ENCODE assay signal across 10 cellular contexts in genomic region chr17:28381141-28381825, GRCh38. TPM values are rescaled to one million over a fixed set of nuclear protein-coding genes. Genes with fewer than 3 reads are reported as not detected.
A peak's percentile ranks its signal among the peaks of the same experiment; 100 is the strongest.
DNase-seq lines count a peak whose midpoint lies in the region; ATAC-seq, FAIRE-seq and TF ChIP-seq lines count a peak whose summit lies in the region.
"Had no signal": no experiment of that assay in that cellular context is flagged by ENCODE, and none has a peak within 500 bp of the region (broad histone marks: within the 10 kb centered on the region; RNA-seq: fewer than 3 reads in every experiment).

No MANE protein-coding gene starts in this region.

- FAIRE-seq in bronchial epithelial cell (lab: Jason Lieb, UNC) = no peak
- no peak for FAIRE-seq in HepG2 (lab: Jason Lieb, UNC)

- no peak overlapping the region for H3K9ac ChIP-seq in HepG2 (ENCODE audit: insufficient read depth, low read depth, low read length)

- TF ChIP-seq CTCF in cardiac muscle cell (IDR thresholded peaks at IDR 0.05; ENCODE audit: low read depth, low read length) (peak; percentile 46), bronchial epithelial cell (IDR thresholded peaks at IDR 0.05; ENCODE audit: insufficient read depth, low read length, severe bottlenecking) (peak; percentile 68), HepG2 (CRISPR knock-in tag; IDR thresholded peaks at IDR 0.05) (no peak), upper lobe of left lung (IDR thresholded peaks at IDR 0.05) (peak in 3 of 6 experiments; percentile 18 to 43 (median 34)), uterus (IDR thresholded peaks at IDR 0.05) (no peak)

- no peak for TF ChIP-seq POLR2A in HepG2 (IDR thresholded peaks at IDR 0.05; ENCODE audit: insufficient read depth in 1 of 2, low read depth in 2 of 2, low read length in 2 of 2)
- no peak for TF ChIP-seq POLR2A in upper lobe of left lung (IDR thresholded peaks at IDR 0.05)
- TF ChIP-seq POLR2A in uterus (IDR thresholded peaks at IDR 0.05) = no peak

- H3K27me3 ChIP-seq in cardiac muscle cell (peaks cover 70% of the 10 kb centered on the region), bronchial epithelial cell (ENCODE audit: control insufficient read depth, insufficient read depth, low read length) (peaks cover 6% of the 10 kb centered on the region), HepG2 (ENCODE audit: control insufficient read depth in 1 of 2, insufficient read depth in 2 of 2, low read length in 2 of 2) (no peaks in the 10 kb centered on the region), upper lobe of left lung (no peaks in the 10 kb centered on the region), uterus (no peaks in the 10 kb centered on the region)

- H3K27ac ChIP-seq in cardiac muscle cell (no peak overlapping the region), HepG2 (ENCODE audit: extremely low read length, insufficient read depth, low read length) (no peak overlapping the region), upper lobe of left lung (peak overlapping the region in 3 of 4 donors; percentile 32 to 46 (median 38)), uterus (no peak overlapping the region)

- no peak for TF ChIP-seq RAD21 in HepG2 (CRISPR knock-in tag; IDR thresholded peaks at IDR 0.05)

- POLR2A ChIA-PET in HepG2 (lab: Yijun Ruan, JAX) = interaction anchor here (0.6 to 5.7 kb wide), 10 partner anchors 8 to 24 kb away, joined by 3 to 107 read pairs (median 7); partner anchors contain the start of genes POLDIP2, SARM1 and VTN

- H3K4me1 ChIP-seq in cardiac muscle cell (ENCODE audit: low read depth) = no peaks in the 10 kb centered on the region
- peaks cover 26% of the 10 kb centered on the region for H3K4me1 ChIP-seq in HepG2 (ENCODE audit: insufficient read depth, low read length)
- H3K4me1 ChIP-seq in upper lobe of left lung = peaks cover 20 to 44% (median 34%) of the 10 kb centered on the region in 4 donors
- no peaks in the 10 kb centered on the region for H3K4me1 ChIP-seq in uterus

- H3K9me3 ChIP-seq in cardiac muscle cell (ENCODE audit: low read depth) (no peaks in the 10 kb centered on the region), HepG2 (ENCODE audit: low read length) (no peaks in the 10 kb centered on the region), upper lobe of left lung (no peaks in the 10 kb centered on the region), uterus (no peaks in the 10 kb centered on the region)

- in situ Hi-C loops in HepG2 (cut with HindIII; ENCODE audit: extremely low pct_ligation_motif_present, low pct_unique_long_range_greater_than_20kb) = no loop called here

- WGBS in HepG2 (ENCODE audit: low lambda C conversion rate) = 97% methylated on average over 63 of the region's 72 CpGs
- 42% methylated on average over 26 to 54 of the region's 72 CpGs for WGBS in upper lobe of left lung, 2 donors

- CTCF ChIA-PET in HepG2 (lab: Yijun Ruan, JAX; ENCODE audit: low intra/inter-chr PET ratio, low total read pairs) = no interaction called here

- H3K4me2 ChIP-seq in HepG2 (ENCODE audit: low read depth, low read length) = no peak overlapping the region

- peak overlapping the region; percentile 2 for H3K4me3 ChIP-seq in cardiac muscle cell
- H3K4me3 ChIP-seq in bronchial epithelial cell (ENCODE audit: low read depth, low read length) = no peak overlapping the region
- no peak overlapping the region for H3K4me3 ChIP-seq in HepG2 (replicated peaks in 1 of 3; ENCODE audit: insufficient read depth in 1 of 3, low read depth in 2 of 3, low read length in 3 of 3)
- H3K4me3 ChIP-seq in upper lobe of left lung = peak overlapping the region in 3 of 4 donors; percentile 27 to 37 (median 36)
- no peak overlapping the region for H3K4me3 ChIP-seq in uterus

- BruUV-seq in HepG2 (replicated peaks; lab: Mats Ljungman, UMichigan) = no TSS peak

- intact Hi-C loops in cardiac septum (cut with DNase I) = no loop called here
- intact Hi-C loops in HepG2 (cut with micrococcal nuclease; ENCODE audit: unreplicated experiment) = no loop called here
- intact Hi-C loops in uterus (cut with DNase I; ENCODE audit: low total_unique reads) = no loop called here

- H3K36me3 ChIP-seq in cardiac muscle cell (no peaks in the 10 kb centered on the region), bronchial epithelial cell (ENCODE audit: control insufficient read depth, insufficient read depth, low read length) (no peaks in the 10 kb centered on the region), HepG2 (replicated peaks in 1 of 2; ENCODE audit: control insufficient read depth in 1 of 2, insufficient read depth in 2 of 2, low read length in 2 of 2) (no peaks in the 10 kb centered on the region), upper lobe of left lung (no peaks in the 10 kb centered on the region), uterus (no peaks in the 10 kb centered on the region)

- H2AFZ ChIP-seq in HepG2 (ENCODE audit: low read length) = no peak overlapping the region

- peak; percentile 34 to 74 for DNase-seq in cardiac muscle cell (ENCODE audit: low read depth in 1 of 2, low spot score in 1 of 2)
- DNase-seq in cardiac septum (ENCODE audit: low spot score) = no peak
- DNase-seq in bronchial epithelial cell (ENCODE audit: low read depth) = peak; percentile 25
- DNase-seq in HepG2 (ENCODE audit: low spot score) = no peak
- DNase-seq in upper lobe of left lung = peak; percentile 69 to 88
- DNase-seq in HT-29 (ENCODE audit: low spot score) = no peak
- DNase-seq in uterus = no peak
- DNase-seq: RPMI8226 had no signal

- no peaks in the 10 kb centered on the region for H3K79me2 ChIP-seq in HepG2 (ENCODE audit: insufficient read depth, low read length)

- no peak for ATAC-seq in HepG2
- ATAC-seq in upper lobe of left lung (ENCODE audit: low FRiP score in 2 of 2) = peak; percentile 8 to 45
- ATAC-seq in GM19397 (IDR thresholded peaks at IDR 0.05; ENCODE audit: unreplicated experiment) = no peak

- TF ChIP-seq EP300 in HepG2 (IDR thresholded peaks at IDR 0.05; ENCODE audit: low read depth in 2 of 2, low read length in 2 of 2) (no peak), HepG2 (CRISPR knock-in tag; IDR thresholded peaks at IDR 0.05; ENCODE audit: borderline replicate concordance) (no peak), upper lobe of left lung (IDR thresholded peaks at IDR 0.05) (no peak)

- H4K20me1 ChIP-seq in HepG2 (ENCODE audit: insufficient read depth, low read length) = no peaks in the 10 kb centered on the region

RNA-seq across cellular contexts. Expression of gene SARM1, which starts 9.8 kb away (rescaled TPM):
- total RNA-seq in cardiac muscle cell (11.5 and 13.4 TPM in 2 replicates), cardiac septum (10.4 TPM), bronchial epithelial cell (0.26 and 0.53 TPM in 2 replicates), HepG2 (2016; rRNA removed; fragmentation: Illumina TruSeq; extraction: Trizol) (0.25 and 0.73 TPM in 2 replicates), upper lobe of left lung (10 to 100 TPM; 10.3 to 33.5 (median 13.9) TPM), uterus (10 to 100 TPM in 3 of 4 donors, 1 to 10 TPM in 1; 5.3 to 24.4 (median 17.2) TPM)
- polyA plus RNA-seq in cardiac muscle cell (5.5 and 8.9 TPM in 2 replicates), HepG2 (2011; rRNA removed) (0.86 and 1.1 TPM in 2 replicates)
- total RNA-seq in HepG2 (2016; cell fraction: cytosol; rRNA removed; fragmentation: Illumina TruSeq; extraction: Trizol; ENCODE audit: low read depth) = 0.09 and 0.20 TPM in 2 replicates
- 0.73 and 0.78 TPM in 2 replicates for total RNA-seq in HepG2 (2016; cell fraction: insoluble cytoplasmic fraction; rRNA removed; fragmentation: Illumina TruSeq; extraction: Trizol)
- total RNA-seq in HepG2 (2016; cell fraction: membrane; rRNA removed; fragmentation: Illumina TruSeq; extraction: Trizol) = 0.09 and 0.28 TPM in 2 replicates
- 0.84 and 0.94 TPM in 2 replicates for total RNA-seq in HepG2 (2016; cell fraction: nucleus; rRNA removed; fragmentation: Illumina TruSeq; extraction: Trizol)
- 0.30 and 0.56 TPM in 2 replicates for polyA plus RNA-seq in HepG2 (2011; cell fraction: cytosol; rRNA removed)
- polyA plus RNA-seq in HepG2 (2011; cell fraction: nucleus; rRNA removed) = 5.4 and 6.1 TPM in 2 replicates
- 0.36 and 3.0 TPM in 2 replicates for polyA plus RNA-seq in HepG2 (2012)
- 0.14 and 0.16 TPM in 2 replicates for polyA plus RNA-seq in HepG2 (2016; cell fraction: cytosol; fragmentation: Illumina TruSeq; extraction: Trizol; ENCODE audit: low read depth)
- polyA plus RNA-seq in HepG2 (2016; cell fraction: insoluble cytoplasmic fraction; fragmentation: Illumina TruSeq; extraction: Trizol; ENCODE audit: low read depth) = 0.27 and 0.61 TPM in 2 replicates
- 0.22 and 0.23 TPM in 2 replicates for polyA plus RNA-seq in HepG2 (2016; cell fraction: membrane; fragmentation: Illumina TruSeq; extraction: Trizol; ENCODE audit: low read depth)
- 2.1 and 2.7 TPM in 2 replicates for polyA plus RNA-seq in HepG2 (2016; cell fraction: nucleus; fragmentation: Illumina TruSeq; extraction: Trizol; ENCODE audit: insufficient read depth, low read depth)
- 2.2 and 23.4 TPM in 2 replicates for polyA minus RNA-seq in HepG2 (2011; rRNA and poly(A)+ RNA removed; ENCODE audit: low replicate concordance)
- 0.09 and 0.30 TPM in 2 replicates for polyA minus RNA-seq in HepG2 (2011; cell fraction: cytosol; rRNA and poly(A)+ RNA removed)
- 3.9 TPM in 2 replicates for polyA minus RNA-seq in HepG2 (2011; cell fraction: nucleus; rRNA and poly(A)+ RNA removed)
- total RNA-seq in HT-29 (2014; rRNA removed; shearing (Covaris generic)) = 8.0 and 8.6 TPM in 2 replicates

RNA-seq across cellular contexts. Expression of gene VTN, which starts 11.2 kb away (rescaled TPM):
- total RNA-seq in cardiac muscle cell (4.3 and 5.2 TPM in 2 replicates), cardiac septum (48.2 TPM), bronchial epithelial cell (under 0.01 TPM in 2 replicates), HepG2 (2016; rRNA removed; fragmentation: Illumina TruSeq; extraction: Trizol) (43.9 and 108 TPM in 2 replicates), upper lobe of left lung (1 to 10 TPM in 4 of 6 donors, under 1 TPM in 1, not detected in 1; 0.67 to 6.4 (median 2.3) TPM), uterus (1 to 10 TPM in 1 of 4 donors, under 1 TPM in 2, not detected in 1; 0.51 to 2.1 (median 0.69) TPM)
- polyA plus RNA-seq in cardiac muscle cell (3.4 and 5.6 TPM in 2 replicates), HepG2 (2011; rRNA removed) (131 and 230 TPM in 2 replicates)
- 11.6 and 13.5 TPM in 2 replicates for total RNA-seq in HepG2 (2016; cell fraction: cytosol; rRNA removed; fragmentation: Illumina TruSeq; extraction: Trizol; ENCODE audit: low read depth)
- total RNA-seq in HepG2 (2016; cell fraction: insoluble cytoplasmic fraction; rRNA removed; fragmentation: Illumina TruSeq; extraction: Trizol) = 42.5 and 110 TPM in 2 replicates
- total RNA-seq in HepG2 (2016; cell fraction: membrane; rRNA removed; fragmentation: Illumina TruSeq; extraction: Trizol) = 21.9 and 23.9 TPM in 2 replicates
- 103 and 124 TPM in 2 replicates for total RNA-seq in HepG2 (2016; cell fraction: nucleus; rRNA removed; fragmentation: Illumina TruSeq; extraction: Trizol)
- polyA plus RNA-seq in HepG2 (2011; cell fraction: cytosol; rRNA removed) = 124 and 146 TPM in 2 replicates
- polyA plus RNA-seq in HepG2 (2011; cell fraction: nucleus; rRNA removed) = 140 and 166 TPM in 2 replicates
- polyA plus RNA-seq in HepG2 (2012) = 284 and 339 TPM in 2 replicates
- polyA plus RNA-seq in HepG2 (2016; cell fraction: cytosol; fragmentation: Illumina TruSeq; extraction: Trizol; ENCODE audit: low read depth) = 22.3 and 24.7 TPM in 2 replicates
- 46.3 and 58.2 TPM in 2 replicates for polyA plus RNA-seq in HepG2 (2016; cell fraction: insoluble cytoplasmic fraction; fragmentation: Illumina TruSeq; extraction: Trizol; ENCODE audit: low read depth)
- polyA plus RNA-seq in HepG2 (2016; cell fraction: membrane; fragmentation: Illumina TruSeq; extraction: Trizol; ENCODE audit: low read depth) = 29.7 and 32.6 TPM in 2 replicates
- 199 and 223 TPM in 2 replicates for polyA plus RNA-seq in HepG2 (2016; cell fraction: nucleus; fragmentation: Illumina TruSeq; extraction: Trizol; ENCODE audit: insufficient read depth, low read depth)
- polyA minus RNA-seq in HepG2 (2011; rRNA and poly(A)+ RNA removed; ENCODE audit: low replicate concordance) = 37.6 and 134 TPM in 2 replicates
- polyA minus RNA-seq in HepG2 (2011; cell fraction: cytosol; rRNA and poly(A)+ RNA removed) = 45.8 and 97.8 TPM in 2 replicates
- polyA minus RNA-seq in HepG2 (2011; cell fraction: nucleus; rRNA and poly(A)+ RNA removed) = 30.3 and 66.1 TPM in 2 replicates
- total RNA-seq in HT-29 (2014; rRNA removed; shearing (Covaris generic)) = not detected in 2 replicates

RNA-seq across cellular contexts. Expression of gene SEBOX, which starts 16.3 kb away (rescaled TPM):
- total RNA-seq in cardiac muscle cell = not detected in 2 replicates
- 0.44 TPM in 1 of 2 replicates, not detected in the other for polyA plus RNA-seq in cardiac muscle cell
- total RNA-seq in cardiac septum = not detected
- total RNA-seq in bronchial epithelial cell = not detected in 2 replicates
- not detected in 2 replicates for total RNA-seq in HepG2 (2016; rRNA removed; fragmentation: Illumina TruSeq; extraction: Trizol)
- not detected in 2 replicates for total RNA-seq in HepG2 (2016; cell fraction: cytosol; rRNA removed; fragmentation: Illumina TruSeq; extraction: Trizol; ENCODE audit: low read depth)
- not detected in 2 replicates for total RNA-seq in HepG2 (2016; cell fraction: insoluble cytoplasmic fraction; rRNA removed; fragmentation: Illumina TruSeq; extraction: Trizol)
- not detected in 2 replicates for total RNA-seq in HepG2 (2016; cell fraction: membrane; rRNA removed; fragmentation: Illumina TruSeq; extraction: Trizol)
- total RNA-seq in HepG2 (2016; cell fraction: nucleus; rRNA removed; fragmentation: Illumina TruSeq; extraction: Trizol) = not detected in 2 replicates
- polyA plus RNA-seq in HepG2 (2011; rRNA removed) = not detected in 2 replicates
- polyA plus RNA-seq in HepG2 (2011; cell fraction: cytosol; rRNA removed) = not detected in 2 replicates
- polyA plus RNA-seq in HepG2 (2011; cell fraction: nucleus; rRNA removed) = 0.43 TPM in 1 of 2 replicates, not detected in the other
- polyA plus RNA-seq in HepG2 (2012) = not detected in 2 replicates
- not detected in 2 replicates for polyA plus RNA-seq in HepG2 (2016; cell fraction: cytosol; fragmentation: Illumina TruSeq; extraction: Trizol; ENCODE audit: low read depth)
- polyA plus RNA-seq in HepG2 (2016; cell fraction: insoluble cytoplasmic fraction; fragmentation: Illumina TruSeq; extraction: Trizol; ENCODE audit: low read depth) = not detected in 2 replicates
- polyA plus RNA-seq in HepG2 (2016; cell fraction: membrane; fragmentation: Illumina TruSeq; extraction: Trizol; ENCODE audit: low read depth) = not detected in 2 replicates
- not detected in 2 replicates for polyA plus RNA-seq in HepG2 (2016; cell fraction: nucleus; fragmentation: Illumina TruSeq; extraction: Trizol; ENCODE audit: insufficient read depth, low read depth)
- polyA minus RNA-seq in HepG2 (2011; rRNA and poly(A)+ RNA removed; ENCODE audit: low replicate concordance) = 0.34 TPM in 1 of 2 replicates, not detected in the other
- polyA minus RNA-seq in HepG2 (2011; cell fraction: cytosol; rRNA and poly(A)+ RNA removed) = not detected in 2 replicates
- polyA minus RNA-seq in HepG2 (2011; cell fraction: nucleus; rRNA and poly(A)+ RNA removed) = not detected in 2 replicates
- total RNA-seq in upper lobe of left lung = not detected
- not detected in 2 replicates for total RNA-seq in HT-29 (2014; rRNA removed; shearing (Covaris generic))
- not detected for total RNA-seq in uterus
- total RNA-seq: myocyte had no signal

RNA-seq across cellular contexts. Expression of gene POLDIP2, which starts 24.0 kb away (rescaled TPM):
- total RNA-seq in cardiac muscle cell (124 and 164 TPM in 2 replicates), cardiac septum (127 TPM), bronchial epithelial cell (59.8 and 67.5 TPM in 2 replicates), HepG2 (2016; rRNA removed; fragmentation: Illumina TruSeq; extraction: Trizol) (114 and 127 TPM in 2 replicates), upper lobe of left lung (10 to 100 TPM; 50.3 to 74.5 (median 60.0) TPM), uterus (10 to 100 TPM; 37.7 to 53.0 (median 41.2) TPM)
- polyA plus RNA-seq in cardiac muscle cell (141 and 147 TPM in 2 replicates), HepG2 (2011; rRNA removed) (85.9 and 86.0 TPM in 2 replicates)
- total RNA-seq in HepG2 (2016; cell fraction: cytosol; rRNA removed; fragmentation: Illumina TruSeq; extraction: Trizol; ENCODE audit: low read depth) = 63.3 and 67.3 TPM in 2 replicates
- total RNA-seq in HepG2 (2016; cell fraction: insoluble cytoplasmic fraction; rRNA removed; fragmentation: Illumina TruSeq; extraction: Trizol) = 112 and 115 TPM in 2 replicates
- 118 and 133 TPM in 2 replicates for total RNA-seq in HepG2 (2016; cell fraction: membrane; rRNA removed; fragmentation: Illumina TruSeq; extraction: Trizol)
- total RNA-seq in HepG2 (2016; cell fraction: nucleus; rRNA removed; fragmentation: Illumina TruSeq; extraction: Trizol) = 47.1 and 53.4 TPM in 2 replicates
- polyA plus RNA-seq in HepG2 (2011; cell fraction: cytosol; rRNA removed) = 82.5 and 91.5 TPM in 2 replicates
- polyA plus RNA-seq in HepG2 (2011; cell fraction: nucleus; rRNA removed) = 40.8 and 49.4 TPM in 2 replicates
- polyA plus RNA-seq in HepG2 (2012) = 60.2 and 73.0 TPM in 2 replicates
- 78.3 and 93.1 TPM in 2 replicates for polyA plus RNA-seq in HepG2 (2016; cell fraction: cytosol; fragmentation: Illumina TruSeq; extraction: Trizol; ENCODE audit: low read depth)
- polyA plus RNA-seq in HepG2 (2016; cell fraction: insoluble cytoplasmic fraction; fragmentation: Illumina TruSeq; extraction: Trizol; ENCODE audit: low read depth) = 128 and 147 TPM in 2 replicates
- polyA plus RNA-seq in HepG2 (2016; cell fraction: membrane; fragmentation: Illumina TruSeq; extraction: Trizol; ENCODE audit: low read depth) = 120 and 126 TPM in 2 replicates
- polyA plus RNA-seq in HepG2 (2016; cell fraction: nucleus; fragmentation: Illumina TruSeq; extraction: Trizol; ENCODE audit: insufficient read depth, low read depth) = 79.9 and 84.9 TPM in 2 replicates
- 108 and 190 TPM in 2 replicates for polyA minus RNA-seq in HepG2 (2011; rRNA and poly(A)+ RNA removed; ENCODE audit: low replicate concordance)
- polyA minus RNA-seq in HepG2 (2011; cell fraction: cytosol; rRNA and poly(A)+ RNA removed) = 42.1 and 47.7 TPM in 2 replicates
- 22.0 and 26.2 TPM in 2 replicates for polyA minus RNA-seq in HepG2 (2011; cell fraction: nucleus; rRNA and poly(A)+ RNA removed)
- 146 and 158 TPM in 2 replicates for total RNA-seq in HT-29 (2014; rRNA removed; shearing (Covaris generic))

RNA-seq across cellular contexts. Expression of gene SLC46A1, which starts 24.7 kb away (rescaled TPM):
- total RNA-seq in cardiac muscle cell (10.5 and 11.6 TPM in 2 replicates), cardiac septum (2.7 TPM), bronchial epithelial cell (1.9 and 5.0 TPM in 2 replicates), HepG2 (2016; rRNA removed; fragmentation: Illumina TruSeq; extraction: Trizol) (9.4 and 22.6 TPM in 2 replicates), upper lobe of left lung (10 to 100 TPM; 15.0 to 44.0 (median 19.8) TPM), uterus (10 to 100 TPM in 1 of 4 donors, 1 to 10 TPM in 3; 1.5 to 17.6 (median 4.7) TPM)
- polyA plus RNA-seq in cardiac muscle cell (5.6 and 8.4 TPM in 2 replicates), HepG2 (2011; rRNA removed) (19.6 and 25.8 TPM in 2 replicates)
- 3.5 and 5.4 TPM in 2 replicates for total RNA-seq in HepG2 (2016; cell fraction: cytosol; rRNA removed; fragmentation: Illumina TruSeq; extraction: Trizol; ENCODE audit: low read depth)
- 9.1 and 22.4 TPM in 2 replicates for total RNA-seq in HepG2 (2016; cell fraction: insoluble cytoplasmic fraction; rRNA removed; fragmentation: Illumina TruSeq; extraction: Trizol)
- total RNA-seq in HepG2 (2016; cell fraction: membrane; rRNA removed; fragmentation: Illumina TruSeq; extraction: Trizol) = 5.8 and 10.3 TPM in 2 replicates
- 30.8 and 32.9 TPM in 2 replicates for total RNA-seq in HepG2 (2016; cell fraction: nucleus; rRNA removed; fragmentation: Illumina TruSeq; extraction: Trizol)
- polyA plus RNA-seq in HepG2 (2011; cell fraction: cytosol; rRNA removed) = 12.7 and 13.7 TPM in 2 replicates
- polyA plus RNA-seq in HepG2 (2011; cell fraction: nucleus; rRNA removed) = 30.3 and 37.6 TPM in 2 replicates
- polyA plus RNA-seq in HepG2 (2012) = 14.5 and 20.5 TPM in 2 replicates
- 1.8 and 2.3 TPM in 2 replicates for polyA plus RNA-seq in HepG2 (2016; cell fraction: cytosol; fragmentation: Illumina TruSeq; extraction: Trizol; ENCODE audit: low read depth)
- 9.0 and 9.7 TPM in 2 replicates for polyA plus RNA-seq in HepG2 (2016; cell fraction: insoluble cytoplasmic fraction; fragmentation: Illumina TruSeq; extraction: Trizol; ENCODE audit: low read depth)
- 2.4 and 3.5 TPM in 2 replicates for polyA plus RNA-seq in HepG2 (2016; cell fraction: membrane; fragmentation: Illumina TruSeq; extraction: Trizol; ENCODE audit: low read depth)
- 37.8 and 44.2 TPM in 2 replicates for polyA plus RNA-seq in HepG2 (2016; cell fraction: nucleus; fragmentation: Illumina TruSeq; extraction: Trizol; ENCODE audit: insufficient read depth, low read depth)
- 37.9 and 60.4 TPM in 2 replicates for polyA minus RNA-seq in HepG2 (2011; rRNA and poly(A)+ RNA removed; ENCODE audit: low replicate concordance)
- 16.3 and 22.3 TPM in 2 replicates for polyA minus RNA-seq in HepG2 (2011; cell fraction: cytosol; rRNA and poly(A)+ RNA removed)
- polyA minus RNA-seq in HepG2 (2011; cell fraction: nucleus; rRNA and poly(A)+ RNA removed) = 31.0 and 41.5 TPM in 2 replicates
- total RNA-seq in HT-29 (2014; rRNA removed; shearing (Covaris generic)) = 5.0 and 5.1 TPM in 2 replicates

Comparison
In these comparisons a context has a peak if more than half of its experiments do, and no peak if none do; other contexts are left out.
1. DNase-seq: peak in cardiac muscle cell (2 of 2), bronchial epithelial cell (single experiment) and upper lobe of left lung (2 of 2); none in cardiac septum (single experiment), HepG2 (single experiment), HT-29 (single experiment) and uterus (0 of 2).
2. H3K27ac ChIP-seq: peak in upper lobe of left lung (3 of 4); none in cardiac muscle cell (single experiment), HepG2 (single experiment) and uterus (0 of 2).
3. H3K4me3 ChIP-seq: peak in cardiac muscle cell (single experiment) and upper lobe of left lung (3 of 4); none in bronchial epithelial cell (single experiment), HepG2 (0 of 3) and uterus (0 of 2).
4. CTCF ChIP-seq: peak in cardiac muscle cell (single experiment) and bronchial epithelial cell (single experiment); none in HepG2 (single experiment) and uterus (0 of 4).
5. ATAC-seq: peak in upper lobe of left lung (2 of 2); none in HepG2 (single experiment) and GM19397 (single experiment).